In the genomic region with DNA sequence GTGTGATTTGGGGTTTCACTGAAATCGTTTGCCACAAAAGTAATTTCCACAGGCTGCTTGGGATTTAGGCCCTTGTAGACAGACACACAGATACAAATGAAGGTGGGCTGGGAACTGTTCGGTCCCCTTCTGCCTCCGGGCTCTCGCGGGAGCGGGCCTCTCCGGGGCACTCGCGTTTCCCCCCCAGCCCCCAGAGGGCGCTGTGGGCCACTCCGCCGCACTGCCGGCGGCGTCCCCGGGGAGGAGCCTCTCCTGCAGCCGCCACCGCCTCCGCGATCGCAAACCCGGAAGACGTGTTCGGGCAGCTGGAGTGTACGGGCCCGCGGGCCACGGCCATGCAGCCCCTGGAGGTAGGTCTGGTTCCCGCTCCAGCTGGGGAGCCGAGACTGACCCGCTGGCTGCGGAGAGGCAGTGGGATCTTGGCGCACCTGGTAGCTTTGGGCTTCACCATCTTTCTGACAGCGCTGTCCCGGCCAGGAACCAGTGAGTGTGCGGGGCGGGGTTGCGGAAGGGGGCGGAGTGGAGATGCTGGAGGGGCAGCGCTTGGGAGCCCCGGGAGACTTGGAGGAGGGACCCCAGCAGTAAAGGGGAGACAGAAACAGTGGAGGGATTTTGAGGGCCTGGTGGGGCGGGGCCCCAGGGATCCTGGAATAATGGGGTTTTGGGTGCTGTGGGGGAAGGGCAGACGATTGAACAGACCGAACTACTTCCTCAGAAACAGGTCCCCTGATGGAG, we compare ENCODE assay signal across 1 cellular context.
A peak's percentile ranks its signal among the peaks of the same experiment; 100 is the strongest.
TF ChIP-seq lines count a peak whose summit lies in the region.

Gene CYB561D1, plus strand, starts transcription at position 290 of the 735 bp plus-strand sequence. Its CDS starts 46 bp downstream, at position 336.

TF ChIP-seq in GM12878, 131 proteins besides CTCF, POLR2A, EP300 and RAD21 (continued from another document and continues in another):
- no peak; the same call in 1 of the 2 replicates for TF ChIP-seq SMAD5 (IDR thresholded peaks at IDR 0.05; ENCODE audit: low read depth)
- TF ChIP-seq LARP7 (IDR thresholded peaks at IDR 0.05): peak; percentile 84
- peak; percentile 81; the same call in 1 of the 2 replicates for TF ChIP-seq TARDBP (IDR thresholded peaks at IDR 0.05; ENCODE audit: borderline replicate concordance)
- TF ChIP-seq CHD4 (IDR thresholded peaks at IDR 0.05): no peak
- no peak for TF ChIP-seq USF1 (IDR thresholded peaks at IDR 0.05; ENCODE audit: borderline replicate concordance, extremely low read length, insufficient read depth, low read depth, low read length)
- no peak for TF ChIP-seq SMAD1 (IDR thresholded peaks at IDR 0.05; ENCODE audit: low read depth, partially characterized antibody)
- TF ChIP-seq, protein P1, sequence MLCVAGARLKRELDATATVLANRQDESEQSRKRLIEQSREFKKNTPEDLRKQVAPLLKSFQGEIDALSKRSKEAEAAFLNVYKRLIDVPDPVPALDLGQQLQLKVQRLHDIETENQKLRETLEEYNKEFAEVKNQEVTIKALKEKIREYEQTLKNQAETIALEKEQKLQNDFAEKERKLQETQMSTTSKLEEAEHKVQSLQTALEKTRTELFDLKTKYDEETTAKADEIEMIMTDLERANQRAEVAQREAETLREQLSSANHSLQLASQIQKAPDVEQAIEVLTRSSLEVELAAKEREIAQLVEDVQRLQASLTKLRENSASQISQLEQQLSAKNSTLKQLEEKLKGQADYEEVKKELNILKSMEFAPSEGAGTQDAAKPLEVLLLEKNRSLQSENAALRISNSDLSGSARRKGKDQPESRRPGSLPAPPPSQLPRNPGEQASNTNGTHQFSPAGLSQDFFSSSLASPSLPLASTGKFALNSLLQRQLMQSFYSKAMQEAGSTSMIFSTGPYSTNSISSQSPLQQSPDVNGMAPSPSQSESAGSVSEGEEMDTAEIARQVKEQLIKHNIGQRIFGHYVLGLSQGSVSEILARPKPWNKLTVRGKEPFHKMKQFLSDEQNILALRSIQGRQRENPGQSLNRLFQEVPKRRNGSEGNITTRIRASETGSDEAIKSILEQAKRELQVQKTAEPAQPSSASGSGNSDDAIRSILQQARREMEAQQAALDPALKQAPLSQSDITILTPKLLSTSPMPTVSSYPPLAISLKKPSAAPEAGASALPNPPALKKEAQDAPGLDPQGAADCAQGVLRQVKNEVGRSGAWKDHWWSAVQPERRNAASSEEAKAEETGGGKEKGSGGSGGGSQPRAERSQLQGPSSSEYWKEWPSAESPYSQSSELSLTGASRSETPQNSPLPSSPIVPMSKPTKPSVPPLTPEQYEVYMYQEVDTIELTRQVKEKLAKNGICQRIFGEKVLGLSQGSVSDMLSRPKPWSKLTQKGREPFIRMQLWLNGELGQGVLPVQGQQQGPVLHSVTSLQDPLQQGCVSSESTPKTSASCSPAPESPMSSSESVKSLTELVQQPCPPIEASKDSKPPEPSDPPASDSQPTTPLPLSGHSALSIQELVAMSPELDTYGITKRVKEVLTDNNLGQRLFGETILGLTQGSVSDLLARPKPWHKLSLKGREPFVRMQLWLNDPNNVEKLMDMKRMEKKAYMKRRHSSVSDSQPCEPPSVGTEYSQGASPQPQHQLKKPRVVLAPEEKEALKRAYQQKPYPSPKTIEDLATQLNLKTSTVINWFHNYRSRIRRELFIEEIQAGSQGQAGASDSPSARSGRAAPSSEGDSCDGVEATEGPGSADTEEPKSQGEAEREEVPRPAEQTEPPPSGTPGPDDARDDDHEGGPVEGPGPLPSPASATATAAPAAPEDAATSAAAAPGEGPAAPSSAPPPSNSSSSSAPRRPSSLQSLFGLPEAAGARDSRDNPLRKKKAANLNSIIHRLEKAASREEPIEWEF (IDR thresholded peaks at IDR 0.05; ENCODE audit: insufficient replicate concordance, low read depth, low read length): no peak
- no peak for TF ChIP-seq ZBTB33 (IDR thresholded peaks at IDR 0.05)
- peak; percentile 65; the same call in 1 of the 2 replicates for TF ChIP-seq PAX5 (IDR thresholded peaks at IDR 0.05; ENCODE audit: borderline replicate concordance, low read depth, low read length)
- TF ChIP-seq USF2 (IDR thresholded peaks at IDR 0.05; ENCODE audit: borderline replicate concordance, low read depth, low read length): no peak
- TF ChIP-seq RELA (IDR thresholded peaks at IDR 0.05; ENCODE audit: borderline replicate concordance, partially characterized antibody): peak; percentile 42
- peak; percentile 73; the same call in 1 of the 2 replicates for TF ChIP-seq DPF2 (IDR thresholded peaks at IDR 0.05)
- no peak for TF ChIP-seq EZH2 (IDR thresholded peaks at IDR 0.05; ENCODE audit: borderline replicate concordance, control insufficient read depth, low read depth, low read length)
- TF ChIP-seq KAT2A (conservative IDR thresholded peaks at IDR 0.05; ENCODE audit: control insufficient read depth, low read depth, low read length): no peak
- TF ChIP-seq, protein P2, sequence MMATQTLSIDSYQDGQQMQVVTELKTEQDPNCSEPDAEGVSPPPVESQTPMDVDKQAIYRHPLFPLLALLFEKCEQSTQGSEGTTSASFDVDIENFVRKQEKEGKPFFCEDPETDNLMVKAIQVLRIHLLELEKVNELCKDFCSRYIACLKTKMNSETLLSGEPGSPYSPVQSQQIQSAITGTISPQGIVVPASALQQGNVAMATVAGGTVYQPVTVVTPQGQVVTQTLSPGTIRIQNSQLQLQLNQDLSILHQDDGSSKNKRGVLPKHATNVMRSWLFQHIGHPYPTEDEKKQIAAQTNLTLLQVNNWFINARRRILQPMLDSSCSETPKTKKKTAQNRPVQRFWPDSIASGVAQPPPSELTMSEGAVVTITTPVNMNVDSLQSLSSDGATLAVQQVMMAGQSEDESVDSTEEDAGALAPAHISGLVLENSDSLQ (IDR thresholded peaks at IDR 0.05): peak; percentile 60
- TF ChIP-seq SIX5 (IDR thresholded peaks at IDR 0.05; ENCODE audit: low read depth, low read length, severe bottlenecking): no peak
- TF ChIP-seq EGR1 (IDR thresholded peaks at IDR 0.05; ENCODE audit: borderline replicate concordance in 1 of 2, low read depth in 2 of 2, low read length in 2 of 2): peak; percentile 20 to 96
- peak; percentile 91 for TF ChIP-seq MXI1 (IDR thresholded peaks at IDR 0.05; ENCODE audit: low read depth, low read length)
- TF ChIP-seq EED (IDR thresholded peaks at IDR 0.05; ENCODE audit: low read depth): peak; percentile 38; the same call in 1 of the 2 replicates
- peak; percentile 78 for TF ChIP-seq KLF5 (IDR thresholded peaks at IDR 0.05; ENCODE audit: partially characterized antibody)
- TF ChIP-seq, protein P3, sequence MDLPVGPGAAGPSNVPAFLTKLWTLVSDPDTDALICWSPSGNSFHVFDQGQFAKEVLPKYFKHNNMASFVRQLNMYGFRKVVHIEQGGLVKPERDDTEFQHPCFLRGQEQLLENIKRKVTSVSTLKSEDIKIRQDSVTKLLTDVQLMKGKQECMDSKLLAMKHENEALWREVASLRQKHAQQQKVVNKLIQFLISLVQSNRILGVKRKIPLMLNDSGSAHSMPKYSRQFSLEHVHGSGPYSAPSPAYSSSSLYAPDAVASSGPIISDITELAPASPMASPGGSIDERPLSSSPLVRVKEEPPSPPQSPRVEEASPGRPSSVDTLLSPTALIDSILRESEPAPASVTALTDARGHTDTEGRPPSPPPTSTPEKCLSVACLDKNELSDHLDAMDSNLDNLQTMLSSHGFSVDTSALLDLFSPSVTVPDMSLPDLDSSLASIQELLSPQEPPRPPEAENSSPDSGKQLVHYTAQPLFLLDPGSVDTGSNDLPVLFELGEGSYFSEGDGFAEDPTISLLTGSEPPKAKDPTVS (IDR thresholded peaks at IDR 0.05; ENCODE audit: low read depth, low read length): no peak
- TF ChIP-seq, protein P4, sequence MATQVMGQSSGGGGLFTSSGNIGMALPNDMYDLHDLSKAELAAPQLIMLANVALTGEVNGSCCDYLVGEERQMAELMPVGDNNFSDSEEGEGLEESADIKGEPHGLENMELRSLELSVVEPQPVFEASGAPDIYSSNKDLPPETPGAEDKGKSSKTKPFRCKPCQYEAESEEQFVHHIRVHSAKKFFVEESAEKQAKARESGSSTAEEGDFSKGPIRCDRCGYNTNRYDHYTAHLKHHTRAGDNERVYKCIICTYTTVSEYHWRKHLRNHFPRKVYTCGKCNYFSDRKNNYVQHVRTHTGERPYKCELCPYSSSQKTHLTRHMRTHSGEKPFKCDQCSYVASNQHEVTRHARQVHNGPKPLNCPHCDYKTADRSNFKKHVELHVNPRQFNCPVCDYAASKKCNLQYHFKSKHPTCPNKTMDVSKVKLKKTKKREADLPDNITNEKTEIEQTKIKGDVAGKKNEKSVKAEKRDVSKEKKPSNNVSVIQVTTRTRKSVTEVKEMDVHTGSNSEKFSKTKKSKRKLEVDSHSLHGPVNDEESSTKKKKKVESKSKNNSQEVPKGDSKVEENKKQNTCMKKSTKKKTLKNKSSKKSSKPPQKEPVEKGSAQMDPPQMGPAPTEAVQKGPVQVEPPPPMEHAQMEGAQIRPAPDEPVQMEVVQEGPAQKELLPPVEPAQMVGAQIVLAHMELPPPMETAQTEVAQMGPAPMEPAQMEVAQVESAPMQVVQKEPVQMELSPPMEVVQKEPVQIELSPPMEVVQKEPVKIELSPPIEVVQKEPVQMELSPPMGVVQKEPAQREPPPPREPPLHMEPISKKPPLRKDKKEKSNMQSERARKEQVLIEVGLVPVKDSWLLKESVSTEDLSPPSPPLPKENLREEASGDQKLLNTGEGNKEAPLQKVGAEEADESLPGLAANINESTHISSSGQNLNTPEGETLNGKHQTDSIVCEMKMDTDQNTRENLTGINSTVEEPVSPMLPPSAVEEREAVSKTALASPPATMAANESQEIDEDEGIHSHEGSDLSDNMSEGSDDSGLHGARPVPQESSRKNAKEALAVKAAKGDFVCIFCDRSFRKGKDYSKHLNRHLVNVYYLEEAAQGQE (IDR thresholded peaks at IDR 0.05; ENCODE audit: low read depth, low read length): no peak
- peak; percentile 93 for TF ChIP-seq RB1 (IDR thresholded peaks at IDR 0.05; ENCODE audit: borderline replicate concordance)
- TF ChIP-seq KDM1A (IDR thresholded peaks at IDR 0.05; ENCODE audit: borderline replicate concordance): no peak
- TF ChIP-seq GABPA (IDR thresholded peaks at IDR 0.05; ENCODE audit: low read depth): no peak
- TF ChIP-seq ETV6 (conservative IDR thresholded peaks at IDR 0.05 in 1 of 2, IDR thresholded peaks at IDR 0.05 in 1 of 2; ENCODE audit: borderline replicate concordance in 1 of 2, low read depth in 1 of 2): no peak
- peak; percentile 93 for TF ChIP-seq MEF2B (IDR thresholded peaks at IDR 0.05; ENCODE audit: partially characterized antibody, poor library complexity, severe bottlenecking)
- no peak for TF ChIP-seq JUND (IDR thresholded peaks at IDR 0.05; ENCODE audit: low read depth, low read length)
- no peak for TF ChIP-seq CEBPZ (IDR thresholded peaks at IDR 0.05; ENCODE audit: low read depth, low read length)
- TF ChIP-seq ZBED1 (IDR thresholded peaks at IDR 0.05; ENCODE audit: borderline replicate concordance): no peak
